Comparison of ENCODE assay signal across 17 cellular contexts in the genomic region with DNA sequence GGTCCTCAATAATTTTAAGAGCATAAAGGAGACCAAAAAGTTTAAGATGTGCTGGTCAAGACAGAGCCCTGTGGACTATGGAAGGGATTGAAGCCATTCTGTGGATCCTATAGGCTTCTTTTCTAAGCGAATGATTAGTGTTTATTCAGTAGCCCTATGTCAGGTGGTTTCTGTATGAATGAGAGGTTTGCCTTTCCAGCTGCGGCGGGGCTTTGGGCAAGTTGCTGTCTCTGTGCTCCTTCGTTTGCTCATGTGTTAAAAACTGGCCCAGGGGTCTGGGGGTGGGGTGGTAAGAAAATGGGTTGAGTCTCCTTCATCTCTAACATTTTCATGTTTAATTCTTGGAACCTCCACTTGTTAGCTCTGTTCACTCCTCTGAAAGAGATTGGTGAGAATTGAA.
"Had no signal": no experiment of that assay in that cellular context is flagged by ENCODE, and none has a peak within 500 bp of the region (broad histone marks: within the 10 kb centered on the region; RNA-seq: fewer than 3 reads in every experiment).

No MANE protein-coding gene starts in this region.

- H3K4me3 ChIP-seq: coronary artery, hepatocyte, lung, right atrium auricular region, sigmoid colon, skin epidermis, tibial nerve had no signal

- H3K27ac ChIP-seq: coronary artery, hepatocyte, neutrophil, right atrium auricular region, sigmoid colon, skin epidermis, tibial nerve had no signal

- H3K27me3 Mint-ChIP-seq: naive B cell had no signal

- H3K36me3 ChIP-seq: right atrium auricular region, sigmoid colon, tibial nerve had no signal

- H3K9me3 ChIP-seq: neutrophil, right atrium auricular region, sigmoid colon, tibial nerve had no signal

- H3K9me3 Mint-ChIP-seq: naive B cell had no signal

- H3K4me3 Mint-ChIP-seq: naive B cell had no signal

- DNase-seq: effector CD4-positive, alpha-beta T cell; foreskin melanocyte; left colon; left ventricle myocardium superior; mesenchymal stem cell; naive B cell; sigmoid colon; stimulated activated CD4-positive, alpha-beta T cell treated with anti-CD3 and anti-CD28 coated beads, Interleukin-2, amount 100 ng/mL, for 24 hours; stimulated activated CD4-positive, alpha-beta T cell treated with anti-CD3 and anti-CD28 coated beads, Interleukin-4, amount 100 ng/mL, for 4 hours; stimulated activated naive CD4-positive, alpha-beta T cell treated with Interleukin-2 at 50 U/mL for 16 hours had no signal

- H3K27me3 ChIP-seq: hepatocyte, neutrophil, right atrium auricular region, sigmoid colon, tibial nerve had no signal
